9 cellular contexts compared by ENCODE assay signal in genomic region chr1:243213045-243213787, GRCh38.
DNase-seq lines count a peak whose midpoint lies in the region; ATAC-seq, FAIRE-seq and TF ChIP-seq lines count a peak whose summit lies in the region.
"Had no signal": no experiment of that assay in that cellular context is flagged by ENCODE, and none has a peak within 500 bp of the region (broad histone marks: within the 10 kb centered on the region; RNA-seq: fewer than 3 reads in every experiment).

No MANE protein-coding gene starts in this region.

- FAIRE-seq in H54 (lab: Jason Lieb, UNC): peak; percentile 82

- DNase-seq in H54 (ENCODE audit: insufficient read length, low spot score) (no peak), OCI-M1 (lab: John Stamatoyannopoulos, UW) (peak; percentile 81), fibroblast of peridontal ligament (ENCODE audit: extremely low read depth) (peak; percentile 81), skeletal muscle cell (ENCODE audit: low read depth) (peak; percentile 37), NCI-H1694 (lab: John Stamatoyannopoulos, UW) (no peak)
- DNase-seq: NCI-H2029 treated with DMSO at 0.1 percent for 48 hours had no signal

- ATAC-seq in HG02938 (IDR thresholded peaks at IDR 0.05; ENCODE audit: unreplicated experiment) (no peak), GM19455 (IDR thresholded peaks at IDR 0.05; ENCODE audit: unreplicated experiment) (no peak)

- H3K4me3 ChIP-seq in skeletal muscle cell (ENCODE audit: low read depth, low read length): no peak overlapping the region
- H3K4me3 ChIP-seq: neural progenitor cell had no signal

- no peak for TF ChIP-seq POLR2A in H54 (IDR thresholded peaks at IDR 0.05; ENCODE audit: low read depth, low read length)

Comparison
In these comparisons a context has a peak if more than half of its experiments do, and no peak if none do; other contexts are left out.
1. DNase-seq: peak in OCI-M1 (single experiment), fibroblast of peridontal ligament (single experiment) and skeletal muscle cell (single experiment); none in H54 (single experiment) and NCI-H1694 (single experiment).